12 cellular contexts compared by ENCODE assay signal in genomic region chrX:154886789-154887221, GRCh38. TPM values are rescaled to one million over a fixed set of nuclear protein-coding genes. Genes with fewer than 3 reads are reported as not detected.
DNase-seq lines count a peak whose midpoint lies in the region; ATAC-seq and TF ChIP-seq lines count a peak whose summit lies in the region.
"Not testable (repeated sequence)": the region's sequence is repeated elsewhere in the genome, so short reads cannot be mapped to it uniquely, and the experiment has no call there.
"Had no signal": no experiment of that assay in that cellular context is flagged by ENCODE, and none has a peak within 500 bp of the region (broad histone marks: within the 10 kb centered on the region; RNA-seq: fewer than 3 reads in every experiment).

No MANE protein-coding gene starts in this region.

- ATAC-seq in GM18511 (IDR thresholded peaks at IDR 0.05; ENCODE audit: unreplicated experiment): peak; percentile 50
- ATAC-seq in GM19438 (IDR thresholded peaks at IDR 0.05; ENCODE audit: low read depth, unreplicated experiment): peak; percentile 48
- ATAC-seq in GM21786 (IDR thresholded peaks at IDR 0.05; ENCODE audit: unreplicated experiment): peak; percentile 54
- peak; percentile 61 for ATAC-seq in HG02973 (IDR thresholded peaks at IDR 0.05; ENCODE audit: unreplicated experiment)
- ATAC-seq in HG03439 (IDR thresholded peaks at IDR 0.05; ENCODE audit: unreplicated experiment): peak; percentile 45
- peak; percentile 60 for ATAC-seq in activated CD4-positive, alpha-beta T cell treated with anti-CD3 and anti-CD28 coated beads for 36 hours
- peak; percentile 56 to 59 for ATAC-seq in left cardiac atrium
- ATAC-seq in gastrocnemius medialis: peak; percentile 81 to 85

- not testable (repeated sequence) for H3K4me3 ChIP-seq in gastrocnemius medialis

- not testable (repeated sequence) for TF ChIP-seq CTCF in gastrocnemius medialis (IDR thresholded peaks at IDR 0.05 in 4 of 5, conservative IDR thresholded peaks at IDR 0.05 in 1 of 5)

- H3K4me3 Mint-ChIP-seq in activated CD4-positive, alpha-beta T cell treated with anti-CD3 and anti-CD28 coated beads for 36 hours: not testable (repeated sequence)

- H3K27me3 Mint-ChIP-seq in activated CD4-positive, alpha-beta T cell treated with anti-CD3 and anti-CD28 coated beads for 36 hours: not testable (repeated sequence)

- CTCF ChIA-PET in activated CD4-positive, alpha-beta T cell treated with anti-CD3 and anti-CD28 coated beads for 36 hours (lab: Charles Lee): not testable (repeated sequence)

- H3K27ac ChIP-seq in gastrocnemius medialis: not testable (repeated sequence)

- not testable (repeated sequence) for TF ChIP-seq POLR2A in gastrocnemius medialis (IDR thresholded peaks at IDR 0.05)

- not testable (repeated sequence) for H3K4me1 ChIP-seq in gastrocnemius medialis

- POLR2A ChIA-PET in activated CD4-positive, alpha-beta T cell treated with anti-CD3 and anti-CD28 coated beads for 36 hours (lab: Charles Lee): not testable (repeated sequence)

- not testable (repeated sequence) for H3K27me3 ChIP-seq in gastrocnemius medialis

- not testable (repeated sequence) for H3K36me3 Mint-ChIP-seq in activated CD4-positive, alpha-beta T cell treated with anti-CD3 and anti-CD28 coated beads for 36 hours (ENCODE audit: low read depth)

- not testable (repeated sequence) for H3K36me3 ChIP-seq in gastrocnemius medialis

- H3K9me3 ChIP-seq in gastrocnemius medialis: not testable (repeated sequence)

- intact Hi-C loops in activated CD4-positive, alpha-beta T cell treated with anti-CD3 and anti-CD28 coated beads for 36 hours (cut with DNase I, micrococcal nuclease); left cardiac atrium (cut with DNase I); gastrocnemius medialis (cut with DNase I; ENCODE audit: low total_unique reads): not testable (repeated sequence)

- DNase-seq in activated CD4-positive, alpha-beta T cell treated with anti-CD3 and anti-CD28 coated beads for 36 hours; left cardiac atrium; gastrocnemius medialis: not testable (repeated sequence)

- not testable (repeated sequence) for H3K4me1 Mint-ChIP-seq in activated CD4-positive, alpha-beta T cell treated with anti-CD3 and anti-CD28 coated beads for 36 hours

- not testable (repeated sequence) for H3K9me3 Mint-ChIP-seq in activated CD4-positive, alpha-beta T cell treated with anti-CD3 and anti-CD28 coated beads for 36 hours (ENCODE audit: low read depth)

- in situ Hi-C loops in gastrocnemius medialis (cut with MboI; ENCODE audit: low sequenced_read_pairs in 4 of 4): not testable (repeated sequence)

- H3K27ac Mint-ChIP-seq in activated CD4-positive, alpha-beta T cell treated with anti-CD3 and anti-CD28 coated beads for 36 hours: not testable (repeated sequence)

RNA-seq across cellular contexts. Expression of gene F8A1, which starts 0.7 kb away (rescaled TPM):
- 10 to 100 TPM in 1 of 2 experiments, 1 to 10 TPM in 1; 7.9 to 11.5 TPM for total RNA-seq in activated CD4-positive, alpha-beta T cell treated with anti-CD3 and anti-CD28 coated beads for 36 hours
- total RNA-seq in left cardiac atrium (10 to 100 TPM; 22.0 to 27.8 TPM), gastrocnemius medialis (10 to 100 TPM in 2 of 4 donors, 1 to 10 TPM in 2; 5.0 to 20.5 (median 9.9) TPM)

RNA-seq across cellular contexts. Expression of gene SMIM9, which starts 52.3 kb away (rescaled TPM):
- total RNA-seq in activated CD4-positive, alpha-beta T cell treated with anti-CD3 and anti-CD28 coated beads for 36 hours: not detected
- total RNA-seq in left cardiac atrium (not detected), gastrocnemius medialis (not detected)
- total RNA-seq: activated naive CD4-positive, alpha-beta T cell treated with anti-CD3 and anti-CD28 coated beads for 36 hours; Caco-2; dermis blood vessel endothelial cell; osteocyte had no signal
